In genomic region chr7:37732253-37732652, GRCh38 we compare ENCODE assay signal across 8 cellular contexts. TPM values are rescaled to one million over a fixed set of nuclear protein-coding genes. Genes with fewer than 3 reads are reported as not detected.
A peak's percentile ranks its signal among the peaks of the same experiment; 100 is the strongest.
DNase-seq lines count a peak whose midpoint lies in the region; ATAC-seq, FAIRE-seq and TF ChIP-seq lines count a peak whose summit lies in the region.

No MANE protein-coding gene starts in this region.

- H2AFZ ChIP-seq in OCI-LY7 (ENCODE audit: low read length), result no peak overlapping the region

- H3K4me1 ChIP-seq in OCI-LY7 (ENCODE audit: insufficient read depth, low read length, poor library complexity, severe bottlenecking) (no peaks in the 10 kb centered on the region), esophagus squamous epithelium (peaks cover 0 to 4% (median 0%) of the 10 kb centered on the region in 3 donors), pancreas (no peaks in the 10 kb centered on the region)

- no peaks in the 10 kb centered on the region for H3K9me2 ChIP-seq in OCI-LY7 (ENCODE audit: insufficient read depth, low read length)

- H3K4me3 ChIP-seq in AG10803 (ENCODE audit: low read length) (no peak overlapping the region), OCI-LY7 (ENCODE audit: low read depth, low read length, poor library complexity, severe bottlenecking) (no peak overlapping the region), esophagus squamous epithelium (no peak overlapping the region), pancreas (no peak overlapping the region)

- no peaks in the 10 kb centered on the region for H3K27me3 ChIP-seq in esophagus squamous epithelium
- H3K27me3 ChIP-seq in pancreas, result no peaks in the 10 kb centered on the region

- intact Hi-C loops in OCI-LY7 (cut with micrococcal nuclease; ENCODE audit: unreplicated experiment) (no loop called here), esophagus squamous epithelium (cut with DNase I) (no loop called here), pancreas (cut with DNase I) (no loop called here)

- H3K36me3 ChIP-seq in OCI-LY7 (ENCODE audit: insufficient read depth, low read length) (no peaks in the 10 kb centered on the region), esophagus squamous epithelium (no peaks in the 10 kb centered on the region), pancreas (no peaks in the 10 kb centered on the region)

- 20 to 21% methylated on average over 2 to 3 of the region's 3 CpGs for WGBS in esophagus squamous epithelium, 2 donors
- 9 to 17% methylated on average over 3 of the region's 3 CpGs for WGBS in pancreas, 2 donors

- no peak overlapping the region for H3K4me2 ChIP-seq in OCI-LY7 (ENCODE audit: low read length)

- CTCF ChIA-PET in OCI-LY7 (lab: Charles Lee; ENCODE audit: unreplicated experiment), result no interaction called here

- TF ChIP-seq CTCF in AG10803 (conservative IDR thresholded peaks at IDR 0.05; ENCODE audit: low read length) (peak; percentile 23; the same call in 1 of the 2 replicates), OCI-LY7 (conservative IDR thresholded peaks at IDR 0.05; ENCODE audit: low read length) (peak; percentile 77), esophagus squamous epithelium (IDR thresholded peaks at IDR 0.05) (peak in 4 of 6 experiments; percentile 13 to 57 (median 33)), pancreas (IDR thresholded peaks at IDR 0.05) (peak in 3 of 4 donors; percentile 12 to 21 (median 15))

- no peaks in the 10 kb centered on the region for H4K20me1 ChIP-seq in OCI-LY7 (ENCODE audit: insufficient read depth, low read length)

- no peaks in the 10 kb centered on the region for H3K79me2 ChIP-seq in OCI-LY7 (ENCODE audit: insufficient read depth, low read depth, low read length)

- BruUV-seq in OCI-LY7 (replicated peaks; lab: Mats Ljungman, UMichigan), result no TSS peak

- no peak for FAIRE-seq in pancreas (lab: Jason Lieb, UNC)

- POLR2A ChIA-PET in OCI-LY7 (lab: Charles Lee), result no interaction called here

- H3K9me3 ChIP-seq in OCI-LY7 (ENCODE audit: low read length), result no peaks in the 10 kb centered on the region
- H3K9me3 ChIP-seq in esophagus squamous epithelium, result no peaks in the 10 kb centered on the region
- no peaks in the 10 kb centered on the region for H3K9me3 ChIP-seq in pancreas

- DNase-seq in AG10803 (ENCODE audit: low read depth), result peak; percentile 34
- peak; percentile 45 for DNase-seq in OCI-LY7 (ENCODE audit: low spot score)
- DNase-seq in esophagus squamous epithelium (lab: John Stamatoyannopoulos, UW), result no peak
- DNase-seq in pancreas, result no peak
- DNase-seq in GOT3 (lab: John Stamatoyannopoulos, UW), result no peak
- DNase-seq in NCI-H2107 treated with DMSO at 0.1 percent for 48 hours (lab: John Stamatoyannopoulos, UW; ENCODE audit: unreplicated experiment), result no peak

- no peak for TF ChIP-seq POLR2A in esophagus squamous epithelium (IDR thresholded peaks at IDR 0.05)

- no peak overlapping the region for H3K27ac ChIP-seq in OCI-LY7 (ENCODE audit: low read depth, low read length, poor library complexity, severe bottlenecking)
- H3K27ac ChIP-seq in esophagus squamous epithelium, result no peak overlapping the region
- H3K27ac ChIP-seq in pancreas, result no peak overlapping the region

- peak; percentile 81 for ATAC-seq in GM18502 (IDR thresholded peaks at IDR 0.05; ENCODE audit: poor library complexity, unreplicated experiment)
- peak; percentile 71 for ATAC-seq in HG02973 (IDR thresholded peaks at IDR 0.05; ENCODE audit: unreplicated experiment)
- peak; percentile 51 to 83 (median 66) for ATAC-seq in pancreas

RNA-seq across cellular contexts. Expression of gene GPR141, which starts 48.7 kb away (rescaled TPM):
- total RNA-seq in OCI-LY7 (2014; rRNA removed; shearing (Covaris generic)), result not detected in 2 replicates
- not detected in 2 replicates for total RNA-seq in OCI-LY7 (2022)
- total RNA-seq in esophagus squamous epithelium, result under 1 TPM in 1 of 4 donors, not detected in 3; 0.76 TPM
- 1 to 10 TPM in 2 of 6 donors, under 1 TPM in 2, not detected in 2; 0.32 to 1.6 (median 0.78) TPM for total RNA-seq in pancreas
- polyA plus RNA-seq in pancreas, result not detected

Comparison
In these comparisons a context has a peak if more than half of its experiments do, and no peak if none do; other contexts are left out.
1. DNase-seq: peak in AG10803 (single experiment) and OCI-LY7 (single experiment); none in esophagus squamous epithelium (single experiment), pancreas (0 of 6), GOT3 (single experiment) and NCI-H2107 treated with DMSO at 0.1 percent for 48 hours (single experiment).
2. CTCF ChIP-seq: peak in every context shown above with its lines; median percentile 77 in OCI-LY7; 33 in esophagus squamous epithelium; 23 in AG10803; 15 in pancreas.
3. Peak in every context shown above with its lines, with median percentiles within 50 percentile points of each other: ATAC-seq.